In genomic region chr4:13627606-13628301, GRCh38 we compare ENCODE assay signal across 8 cellular contexts. TPM values are rescaled to one million over a fixed set of nuclear protein-coding genes. Genes with fewer than 3 reads are reported as not detected.
DNase-seq lines count a peak whose midpoint lies in the region; TF ChIP-seq lines count a peak whose summit lies in the region.

BOD1L1 (minus strand) TSS chr4:13627725; CDS start chr4:13627587, 138 bp downstream.

- peaks cover 10 to 11% of the 10 kb centered on the region in 2 experiments; a peak in 3 of 4 replicates for H3K4me1 ChIP-seq in SK-N-SH (ENCODE audit: control insufficient read depth in 1 of 2, insufficient read depth in 2 of 2, low read depth in 1 of 2, low read length in 1 of 2)
- peaks cover 9% of the 10 kb centered on the region for H3K4me1 ChIP-seq in thymus (ENCODE audit: control insufficient read depth, insufficient read depth, low read length)

- no peaks in the 10 kb centered on the region for H3K27me3 ChIP-seq in SK-N-SH (ENCODE audit: insufficient read depth)
- H3K27me3 ChIP-seq in thymus (ENCODE audit: control insufficient read depth, insufficient read depth): no peaks in the 10 kb centered on the region

- POLR2A ChIA-PET in SK-N-SH (lab: Yijun Ruan, JAX): no interaction called here

- H3F3A ChIP-seq in SK-N-SH (replicated peaks; ENCODE audit: insufficient read depth): peaks cover 7% of the 10 kb centered on the region

- peaks cover 3% of the 10 kb centered on the region in 2 experiments for H3K36me3 ChIP-seq in SK-N-SH (replicated peaks in 1 of 2; ENCODE audit: control insufficient read depth in 1 of 2, insufficient read depth in 2 of 2, low read length in 1 of 2)
- H3K36me3 ChIP-seq in thymus (ENCODE audit: control insufficient read depth, insufficient read depth): no peaks in the 10 kb centered on the region

- intact Hi-C loops in head of caudate nucleus (cut with DNase I): no loop called here

- H3K27ac Mint-ChIP-seq in activated naive CD4-positive, alpha-beta T cell treated with anti-CD3 and anti-CD28 coated beads, Interleukin-2, amount 50 U/mL, for 24 hours: peak within 1 kb of the TSS; percentile 99
- peak within 1 kb of the TSS; percentile 97 for H3K27ac Mint-ChIP-seq in osteocyte (ENCODE audit: unreplicated experiment)

- H3K79me2 ChIP-seq in SK-N-SH (ENCODE audit: insufficient read depth): peaks cover 42% of the 10 kb centered on the region

- peak within 1 kb of the TSS; percentile 78 for H2AFZ ChIP-seq in SK-N-SH (ENCODE audit: low read depth)

- no peaks in the 10 kb centered on the region for H3K27me3 Mint-ChIP-seq in activated naive CD4-positive, alpha-beta T cell treated with anti-CD3 and anti-CD28 coated beads, Interleukin-2, amount 50 U/mL, for 24 hours
- peaks cover 2% of the 10 kb centered on the region for H3K27me3 Mint-ChIP-seq in osteocyte (ENCODE audit: unreplicated experiment)

- H3K4me3 Mint-ChIP-seq in activated naive CD4-positive, alpha-beta T cell treated with anti-CD3 and anti-CD28 coated beads, Interleukin-2, amount 50 U/mL, for 24 hours: peak within 1 kb of the TSS; percentile 98
- peak within 1 kb of the TSS; percentile 97 for H3K4me3 Mint-ChIP-seq in osteocyte (ENCODE audit: unreplicated experiment)

- H3K9me3 ChIP-seq in SK-N-SH (no peaks in the 10 kb centered on the region), thymus (ENCODE audit: control insufficient read depth) (no peaks in the 10 kb centered on the region)

- peak within 1 kb of the TSS; percentile 92 for H3K4me2 ChIP-seq in SK-N-SH

- H3K36me3 Mint-ChIP-seq in activated naive CD4-positive, alpha-beta T cell treated with anti-CD3 and anti-CD28 coated beads, Interleukin-2, amount 50 U/mL, for 24 hours: peaks cover 2% of the 10 kb centered on the region
- no peaks in the 10 kb centered on the region for H3K36me3 Mint-ChIP-seq in osteocyte (ENCODE audit: unreplicated experiment)

- TF ChIP-seq RAD21 in SK-N-SH (IDR thresholded peaks at IDR 0.05; ENCODE audit: low read length): peak; percentile 17; the same call in 1 of the 2 replicates

- peak within 1 kb of the TSS; percentile 78 to 94 for H3K27ac ChIP-seq in SK-N-SH (ENCODE audit: low read depth in 2 of 2, low read length in 1 of 2)
- peak within 1 kb of the TSS; percentile 93 for H3K27ac ChIP-seq in thymus (ENCODE audit: low read depth)

- CTCF ChIA-PET in SK-N-SH (lab: Yijun Ruan, JAX): interaction anchor here (1.0 to 2.0 kb wide), 3 partner anchors 14 to 28 kb away, joined by 4 to 7 read pairs (median 5); no protein-coding TSS in a partner anchor

- peak in 1 of 2 experiments; percentile 45; a peak in 1 of 4 replicates for TF ChIP-seq EP300 in SK-N-SH (IDR thresholded peaks at IDR 0.05; ENCODE audit: borderline replicate concordance in 1 of 2, low read depth in 1 of 2, low read length in 1 of 2)

- H3K9ac ChIP-seq in SK-N-SH: peak within 1 kb of the TSS; percentile 95

- peaks cover 48% of the 10 kb centered on the region for H3K4me1 Mint-ChIP-seq in activated naive CD4-positive, alpha-beta T cell treated with anti-CD3 and anti-CD28 coated beads, Interleukin-2, amount 50 U/mL, for 24 hours
- peaks cover 24% of the 10 kb centered on the region for H3K4me1 Mint-ChIP-seq in osteocyte (ENCODE audit: unreplicated experiment)

- no peaks in the 10 kb centered on the region for H3K9me3 Mint-ChIP-seq in activated naive CD4-positive, alpha-beta T cell treated with anti-CD3 and anti-CD28 coated beads, Interleukin-2, amount 50 U/mL, for 24 hours
- no peaks in the 10 kb centered on the region for H3K9me3 Mint-ChIP-seq in osteocyte (ENCODE audit: unreplicated experiment)

- H4K20me1 ChIP-seq in SK-N-SH (ENCODE audit: insufficient read depth): peaks cover 25% of the 10 kb centered on the region; the same call in 1 of the 2 replicates

- WGBS in SK-N-SH (ENCODE audit: low lambda C conversion rate): 2% methylated on average over 32 of the region's 55 CpGs
- under 1% methylated on average over 55 of the region's 55 CpGs for WGBS in thymus

- DNase-seq in HFF-Myc (ENCODE audit: extremely low read depth, low read depth) (peak; percentile 79), MV-4-11 (lab: John Stamatoyannopoulos, UW) (peak; percentile 87), SK-N-SH (peak; percentile 92), head of caudate nucleus (peak; percentile 86 to 98 (median 94)), osteocyte (ENCODE audit: extremely low spot score, unreplicated experiment) (peak; percentile 94)

- peak within 1 kb of the TSS; percentile 89 for H3K4me3 ChIP-seq in GM08714 (ENCODE audit: low read length)
- H3K4me3 ChIP-seq in HFF-Myc (replicated peaks; ENCODE audit: low read depth, low read length): peak within 1 kb of the TSS; percentile 97
- H3K4me3 ChIP-seq in SK-N-SH (ENCODE audit: low read depth in 2 of 2, low read length in 1 of 2): peak within 1 kb of the TSS; percentile 87 to 99
- peak within 1 kb of the TSS; percentile 98 for H3K4me3 ChIP-seq in thymus (ENCODE audit: low read length)

- H3K9me2 ChIP-seq in SK-N-SH: no peaks in the 10 kb centered on the region

- peak; percentile 42 for TF ChIP-seq CTCF in HFF-Myc (IDR thresholded peaks at IDR 0.05; ENCODE audit: low read depth, low read length, missing control alignments)
- peak; percentile 55 for TF ChIP-seq CTCF in SK-N-SH (IDR thresholded peaks at IDR 0.05)
- TF ChIP-seq CTCF in osteocyte (IDR thresholded peaks at IDR 0.05): peak; percentile 57

TF ChIP-seq in SK-N-SH, 30 proteins besides CTCF, POLR2A, EP300 and RAD21 (continues in another document):
- TF ChIP-seq RCOR1 (IDR thresholded peaks at IDR 0.05; ENCODE audit: low read length) (peak; percentile 65; the same call in 1 of the 2 replicates), TCF12 (IDR thresholded peaks at IDR 0.05) (peak; percentile 27; the same call in 1 of the 2 replicates), NFIC (IDR thresholded peaks at IDR 0.05; ENCODE audit: borderline replicate concordance) (peak; percentile 16; the same call in 1 of the 2 replicates), MEF2A (IDR thresholded peaks at IDR 0.05; ENCODE audit: borderline replicate concordance, low read depth) (no peak), JUND (IDR thresholded peaks at IDR 0.05) (no peak), MAX (IDR thresholded peaks at IDR 0.05; ENCODE audit: low read depth) (peak; percentile 83), PBX3 (IDR thresholded peaks at IDR 0.05) (peak; percentile 27; the same call in 1 of the 2 replicates), ZBTB33 (IDR thresholded peaks at IDR 0.05; ENCODE audit: borderline replicate concordance, low read depth) (peak; percentile 93), FOXM1 (IDR thresholded peaks at IDR 0.05; ENCODE audit: low read depth) (no peak), USF1 (IDR thresholded peaks at IDR 0.05; ENCODE audit: borderline replicate concordance, low read depth) (0 out of 2 replicates have a peak, but pooled peaks have one; percentile 28)

RNA-seq across cellular contexts. Expression of gene BOD1L1, which starts in this region (rescaled TPM):
- polyA plus RNA-seq in SK-N-SH (2012; rRNA removed) (12.5 and 14.4 TPM in 2 replicates), thymus (20.0 TPM)
- polyA plus RNA-seq in SK-N-SH (2012; cell fraction: cytosol; rRNA removed): 14.3 and 15.5 TPM in 2 replicates
- polyA plus RNA-seq in SK-N-SH (2012; cell fraction: nucleus; rRNA removed): 12.5 and 33.1 TPM in 2 replicates
- 41.6 and 43.4 TPM in 2 replicates for total RNA-seq in osteocyte

Comparison
In these comparisons a context has a peak if more than half of its experiments do, and no peak if none do; other contexts are left out.
1. Peak in every context shown above with its lines: DNase-seq, H3K4me3 ChIP-seq and H3K27ac ChIP-seq.